In genomic region chr3:64011685-64012084, GRCh38 we compare ENCODE assay signal across 14 cellular contexts. TPM values are rescaled to one million over a fixed set of nuclear protein-coding genes. Genes with fewer than 3 reads are reported as not detected.
DNase-seq lines count a peak whose midpoint lies in the region; ATAC-seq, FAIRE-seq and TF ChIP-seq lines count a peak whose summit lies in the region.
"Had no signal": no experiment of that assay in that cellular context is flagged by ENCODE, and none has a peak within 500 bp of the region (broad histone marks: within the 10 kb centered on the region; RNA-seq: fewer than 3 reads in every experiment).

No MANE protein-coding gene starts in this region.

- 0 out of 4 replicates have a peak, but pooled peaks of 1 of the 2 experiments have one; percentile 2 for TF ChIP-seq POLR2A in HepG2 (IDR thresholded peaks at IDR 0.05; ENCODE audit: insufficient read depth in 1 of 2, low read depth in 2 of 2, low read length in 2 of 2)

- no peak overlapping the region for H3K9ac ChIP-seq in HepG2 (ENCODE audit: insufficient read depth, low read depth, low read length)

- H3K27me3 Mint-ChIP-seq in HFFc6 (ENCODE audit: insufficient read depth): 0 out of 2 replicates have a peak, but pooled peaks cover 2% of the 10 kb centered on the region
- H3K27me3 Mint-ChIP-seq: type B pancreatic cell had no signal

- in situ Hi-C loops in HepG2 (cut with HindIII; ENCODE audit: extremely low pct_ligation_motif_present, low pct_unique_long_range_greater_than_20kb): no loop called here

- H3K4me1 Mint-ChIP-seq in HFFc6 (ENCODE audit: low read depth): peaks cover 44% of the 10 kb centered on the region

- H3K27me3 ChIP-seq in bronchial epithelial cell (ENCODE audit: control insufficient read depth, insufficient read depth, low read length) (no peaks in the 10 kb centered on the region), HepG2 (ENCODE audit: control insufficient read depth in 1 of 2, insufficient read depth in 2 of 2, low read length in 2 of 2) (no peaks in the 10 kb centered on the region)
- H3K27me3 ChIP-seq: heart right ventricle had no signal

- H3K4me2 ChIP-seq in HepG2 (ENCODE audit: low read depth, low read length): no peak overlapping the region

- POLR2A ChIA-PET in HepG2 (lab: Yijun Ruan, JAX): no interaction called here

- no TSS peak for BruUV-seq in HepG2 (replicated peaks; lab: Mats Ljungman, UMichigan)

- H4K20me1 ChIP-seq in HepG2 (ENCODE audit: insufficient read depth, low read length): no peaks in the 10 kb centered on the region

- H3K9me3 Mint-ChIP-seq in HFFc6: no peaks in the 10 kb centered on the region
- H3K9me3 Mint-ChIP-seq: type B pancreatic cell had no signal

- DNase-seq in AG09319 (ENCODE audit: extremely low read depth, low read depth): peak; percentile 41
- peak; percentile 55 for DNase-seq in HFFc6
- DNase-seq in bronchial epithelial cell (ENCODE audit: low read depth): peak; percentile 72
- DNase-seq in HepG2 (ENCODE audit: low spot score): no peak
- no peak for DNase-seq in NCI-H2227 treated with DMSO at 0.1 percent for 48 hours (lab: John Stamatoyannopoulos, UW)
- no peak for DNase-seq in SIG-M5 treated with dmso at 0.1 percent for 504 hours (lab: John Stamatoyannopoulos, UW; ENCODE audit: unreplicated experiment)
- no peak for DNase-seq in frontal cortex (ENCODE audit: low spot score in 2 of 2)
- DNase-seq: activated CD4-positive, alpha-beta T cell treated with anti-CD3 and anti-CD28 coated beads for 4 hours; heart right ventricle; Karpas-422; NCI-H446; nucleus accumbens had no signal

- no peaks in the 10 kb centered on the region for H3K9me3 ChIP-seq in HepG2 (ENCODE audit: low read length)
- H3K9me3 ChIP-seq: heart right ventricle had no signal

- no peak overlapping the region for H3K4me3 Mint-ChIP-seq in HFFc6
- H3K4me3 Mint-ChIP-seq: type B pancreatic cell had no signal

- ATAC-seq in HepG2 (no peak), HG03045 (IDR thresholded peaks at IDR 0.05; ENCODE audit: unreplicated experiment) (no peak)

- WGBS in HepG2 (ENCODE audit: low lambda C conversion rate): 97% methylated on average over 5 of the region's 5 CpGs

- no peak overlapping the region for H3K4me3 ChIP-seq in bronchial epithelial cell (ENCODE audit: low read depth, low read length)
- no peak overlapping the region for H3K4me3 ChIP-seq in HepG2 (replicated peaks in 1 of 3; ENCODE audit: insufficient read depth in 1 of 3, low read depth in 2 of 3, low read length in 3 of 3)
- H3K4me3 ChIP-seq: heart right ventricle had no signal

- TF ChIP-seq EP300 in HepG2 (IDR thresholded peaks at IDR 0.05; ENCODE audit: low read depth in 2 of 2, low read length in 2 of 2): no peak
- no peak for TF ChIP-seq EP300 in HepG2 (CRISPR knock-in tag; IDR thresholded peaks at IDR 0.05; ENCODE audit: borderline replicate concordance)

- intact Hi-C loops in HepG2 (cut with micrococcal nuclease; ENCODE audit: unreplicated experiment): no loop called here

- H3K36me3 Mint-ChIP-seq in HFFc6 (ENCODE audit: low read depth): peaks cover 52% of the 10 kb centered on the region

- CTCF ChIA-PET in HepG2 (lab: Yijun Ruan, JAX; ENCODE audit: low intra/inter-chr PET ratio, low total read pairs): no interaction called here

- H2AFZ ChIP-seq in HepG2 (ENCODE audit: low read length): no peak overlapping the region

- no peak for TF ChIP-seq CTCF in AG09319 (IDR thresholded peaks at IDR 0.05; ENCODE audit: low read depth, low read length)
- no peak for TF ChIP-seq CTCF in HFFc6 (IDR thresholded peaks at IDR 0.05)
- no peak for TF ChIP-seq CTCF in bronchial epithelial cell (IDR thresholded peaks at IDR 0.05; ENCODE audit: insufficient read depth, low read length, severe bottlenecking)
- no peak for TF ChIP-seq CTCF in HepG2 (CRISPR knock-in tag; IDR thresholded peaks at IDR 0.05)

- FAIRE-seq in bronchial epithelial cell (lab: Jason Lieb, UNC) (no peak), HepG2 (lab: Jason Lieb, UNC) (no peak), frontal cortex (lab: Jason Lieb, UNC) (no peak)

- TF ChIP-seq RAD21 in HepG2 (CRISPR knock-in tag; IDR thresholded peaks at IDR 0.05): no peak

- H3K36me3 ChIP-seq in bronchial epithelial cell (ENCODE audit: control insufficient read depth, insufficient read depth, low read length): peaks cover 25% of the 10 kb centered on the region
- peaks cover 21 to 83% of the 10 kb centered on the region in 2 experiments for H3K36me3 ChIP-seq in HepG2 (replicated peaks in 1 of 2; ENCODE audit: control insufficient read depth in 1 of 2, insufficient read depth in 2 of 2, low read length in 2 of 2)

- no peaks in the 10 kb centered on the region for H3K4me1 ChIP-seq in HepG2 (ENCODE audit: insufficient read depth, low read length)

- no peak overlapping the region for H3K27ac ChIP-seq in HepG2 (ENCODE audit: extremely low read length, insufficient read depth, low read length)
- H3K27ac ChIP-seq: heart right ventricle had no signal

- peaks cover 2% of the 10 kb centered on the region for H3K79me2 ChIP-seq in HepG2 (ENCODE audit: insufficient read depth, low read length)

- H3K27ac Mint-ChIP-seq in HFFc6: peak overlapping the region; percentile 60

TF ChIP-seq in HepG2, 621 proteins besides CTCF, POLR2A, EP300 and RAD21:
- TF ChIP-seq ZNF768 (CRISPR knock-in tag; IDR thresholded peaks at IDR 0.05): no peak
- peak; percentile 13 for TF ChIP-seq RBM22 (optimal IDR thresholded peaks at IDR 0.05; ENCODE audit: low read length)
- TF ChIP-seq MTERF4 (CRISPR knock-in tag; IDR thresholded peaks at IDR 0.05): no peak
- TF ChIP-seq JUNB (CRISPR knock-in tag; IDR thresholded peaks at IDR 0.05; ENCODE audit: borderline replicate concordance): no peak
TF ChIP-seq in HepG2: peak in this region for 1.

RNA-seq across cellular contexts. Expression of gene PSMD6, which starts 11.6 kb away (rescaled TPM):
- total RNA-seq in HFFc6 (2021; fragmentation: NEBNext Ultra II Directional; extraction: Animal tissue kit (Norgen Biotek cat#: 25700)): 100 to 1,000 TPM; 101 to 123 (median 113) TPM
- 52.9 and 82.2 TPM in 2 replicates for total RNA-seq in bronchial epithelial cell
- 117 and 169 TPM in 2 replicates for total RNA-seq in HepG2 (2016; rRNA removed; fragmentation: Illumina TruSeq; extraction: Trizol)
- 28.9 and 32.9 TPM in 2 replicates for total RNA-seq in HepG2 (2016; cell fraction: cytosol; rRNA removed; fragmentation: Illumina TruSeq; extraction: Trizol; ENCODE audit: low read depth)
- 117 and 163 TPM in 2 replicates for total RNA-seq in HepG2 (2016; cell fraction: insoluble cytoplasmic fraction; rRNA removed; fragmentation: Illumina TruSeq; extraction: Trizol)
- total RNA-seq in HepG2 (2016; cell fraction: membrane; rRNA removed; fragmentation: Illumina TruSeq; extraction: Trizol): 33.9 and 40.8 TPM in 2 replicates
- 62.8 and 65.3 TPM in 2 replicates for total RNA-seq in HepG2 (2016; cell fraction: nucleus; rRNA removed; fragmentation: Illumina TruSeq; extraction: Trizol)
- polyA plus RNA-seq in HepG2 (2011; rRNA removed): 31.1 and 36.8 TPM in 2 replicates
- polyA plus RNA-seq in HepG2 (2011; cell fraction: cytosol; rRNA removed): 22.6 and 25.6 TPM in 2 replicates
- 36.5 and 41.5 TPM in 2 replicates for polyA plus RNA-seq in HepG2 (2011; cell fraction: nucleus; rRNA removed)
- polyA plus RNA-seq in HepG2 (2012): 52.7 and 65.4 TPM in 2 replicates
- 21.9 and 22.5 TPM in 2 replicates for polyA plus RNA-seq in HepG2 (2016; cell fraction: cytosol; fragmentation: Illumina TruSeq; extraction: Trizol; ENCODE audit: low read depth)
- 148 and 154 TPM in 2 replicates for polyA plus RNA-seq in HepG2 (2016; cell fraction: insoluble cytoplasmic fraction; fragmentation: Illumina TruSeq; extraction: Trizol; ENCODE audit: low read depth)
- polyA plus RNA-seq in HepG2 (2016; cell fraction: membrane; fragmentation: Illumina TruSeq; extraction: Trizol; ENCODE audit: low read depth): 23.8 and 24.7 TPM in 2 replicates
- 69.9 and 70.7 TPM in 2 replicates for polyA plus RNA-seq in HepG2 (2016; cell fraction: nucleus; fragmentation: Illumina TruSeq; extraction: Trizol; ENCODE audit: insufficient read depth, low read depth)
- 17.4 and 28.2 TPM in 2 replicates for polyA minus RNA-seq in HepG2 (2011; rRNA and poly(A)+ RNA removed; ENCODE audit: low replicate concordance)
- 21.1 and 22.2 TPM in 2 replicates for polyA minus RNA-seq in HepG2 (2011; cell fraction: cytosol; rRNA and poly(A)+ RNA removed)
- polyA minus RNA-seq in HepG2 (2011; cell fraction: nucleus; rRNA and poly(A)+ RNA removed): 76.8 and 80.5 TPM in 2 replicates
- 63.2 TPM for total RNA-seq in frontal cortex

Comparison
In these comparisons a context has a peak if more than half of its experiments do, and no peak if none do; other contexts are left out.
1. DNase-seq: peak in AG09319 (single experiment), HFFc6 (single experiment) and bronchial epithelial cell (single experiment); none in HepG2 (single experiment), NCI-H2227 treated with DMSO at 0.1 percent for 48 hours (single experiment), SIG-M5 treated with dmso at 0.1 percent for 504 hours (single experiment) and frontal cortex (0 of 2).